In genomic region chr9:112434487-112434886, GRCh38 we compare ENCODE assay signal across 38 cellular contexts.
"Had no signal": no experiment of that assay in that cellular context is flagged by ENCODE, and none has a peak within 500 bp of the region (broad histone marks: within the 10 kb centered on the region; RNA-seq: fewer than 3 reads in every experiment).

No MANE protein-coding gene starts in this region.

- H3K27me3 ChIP-seq: ascending aorta, cardiac muscle cell, MG63, Peyer's patch, SJSA1 had no signal

- H3K4me3 Mint-ChIP-seq: activated CD4-positive, alpha-beta T cell treated with anti-CD3 and anti-CD28 coated beads for 36 hours; activated CD4-positive, alpha-beta T cell treated with anti-CD3 and anti-CD28 coated beads, Interleukin-2, amount 10 ng/mL, durations not matched to agents 7 days and 5 days; activated CD8-positive, alpha-beta T cell treated with anti-CD3 and anti-CD28 coated beads, Interleukin-2, amount 10 ng/mL, durations not matched to agents 7 days and 5 days; activated naive CD4-positive, alpha-beta T cell treated with anti-CD3 and anti-CD28 coated beads, Interleukin-2, amount 50 U/mL, for 24 hours; activated naive CD8-positive, alpha-beta T cell treated with anti-CD3 and anti-CD28 coated beads, Interleukin-2, amount 10 ng/mL, durations not matched to agents 7 days and 5 days; activated T-cell treated with anti-CD3 and anti-CD28 coated beads, Interleukin-2, amount 50 U/mL, for 24 hours; central memory CD8-positive, alpha-beta T cell; T-helper 1 cell treated with Interleukin-12 subunit alpha and Interleukin-12 subunit beta and Interleukin-4 antibody, amounts not matched to agents 30 μg/mL and 1 μg/mL, for 36 hours; T-helper 2 cell treated with Interferon-gamma antibody and Interleukin-4, amounts not matched to agents 5 μg/mL and 100 μg/mL, for 36 hours; WTC11 had no signal

- H3K4me2 ChIP-seq: SK-N-SH had no signal

- H3K36me3 ChIP-seq: SJSA1 had no signal

- H3K27ac Mint-ChIP-seq: activated CD4-positive, alpha-beta T cell treated with anti-CD3 and anti-CD28 coated beads for 36 hours; activated CD4-positive, alpha-beta T cell treated with anti-CD3 and anti-CD28 coated beads, Interleukin-2, amount 10 ng/mL, durations not matched to agents 7 days and 5 days; activated CD8-positive, alpha-beta T cell treated with anti-CD3 and anti-CD28 coated beads, Interleukin-2, amount 10 ng/mL, durations not matched to agents 7 days and 5 days; activated naive CD4-positive, alpha-beta T cell treated with anti-CD3 and anti-CD28 coated beads, Interleukin-2, amount 50 U/mL, for 24 hours; activated naive CD8-positive, alpha-beta T cell treated with anti-CD3 and anti-CD28 coated beads, Interleukin-2, amount 10 ng/mL, durations not matched to agents 7 days and 5 days; activated T-cell treated with anti-CD3 and anti-CD28 coated beads, Interleukin-2, amount 50 U/mL, for 24 hours; activated T-helper 2 cell treated with anti-CD3 and anti-CD28 coated beads, Interferon-gamma antibody, Interleukin-2, Interleukin-4, amounts not matched to agents 10 μg/mL and 5 μg/mL and 100 μg/mL, durations not matched to agents 14 hours and 24 hours and 36 hours; T-helper 1 cell treated with Interleukin-12 subunit alpha and Interleukin-12 subunit beta and Interleukin-4 antibody, amounts not matched to agents 30 μg/mL and 1 μg/mL, for 36 hours; T-helper 2 cell treated with Interferon-gamma antibody and Interleukin-4, amounts not matched to agents 5 μg/mL and 100 μg/mL, for 36 hours; WTC11 had no signal

- H3K27ac ChIP-seq: ascending aorta, cardiac muscle cell, Peyer's patch, SJSA1 had no signal

- DNase-seq: activated CD4-positive, alpha-beta T cell treated with anti-CD3 and anti-CD28 coated beads for 36 hours; activated CD4-positive, alpha-beta T cell treated with anti-CD3 and anti-CD28 coated beads, Interleukin-2, amount 10 ng/mL, durations not matched to agents 7 days and 5 days; activated CD4-positive, alpha-beta T cell treated with anti-CD3 and anti-CD28 coated beads, Interleukin-2, amount 50 U/mL, for 48 hours; activated CD8-positive, alpha-beta T cell treated with anti-CD3 and anti-CD28 coated beads, Interleukin-2, amount 10 ng/mL, durations not matched to agents 7 days and 5 days; activated gamma-delta T cell; activated naive CD4-positive, alpha-beta T cell treated with Interleukin-2 at 50 U/mL for 16 hours; activated naive CD8-positive, alpha-beta T cell treated with anti-CD3 and anti-CD28 coated beads, Interleukin-2, amount 10 ng/mL, durations not matched to agents 7 days and 5 days; activated T-cell treated with anti-CD3 and anti-CD28 coated beads, Interleukin-2, amount 50 U/mL, for 24 hours; amygdala; Karpas-422; KBM-7; MG63; NCI-H1048; NCI-H1105 treated with DMSO at 0.1 percent for 48 hours; NCI-H1436; NCI-H1694; NCI-H2029; NCI-H2107; NCI-H226; NCI-H446 treated with DMSO at 0.1 percent for 48 hours; NCI-H524; NCI-H69; NCI-H82; NK-92 treated with Interleukin-12 subunit alpha and Interleukin-12 subunit beta, amount 100 ng/mL, for 24 hours; PC-3; Peyer's patch; RPMI8226; SHP77 treated with DMSO at 0.1 percent for 48 hours; SK-N-SH had no signal

- H3K36me3 Mint-ChIP-seq: WTC11 had no signal

- H3K4me3 ChIP-seq: ascending aorta, cardiac muscle cell, MG63, Peyer's patch, SJSA1 had no signal

- H3K9me3 Mint-ChIP-seq: activated CD4-positive, alpha-beta T cell treated with anti-CD3 and anti-CD28 coated beads, Interleukin-2, amount 10 ng/mL, durations not matched to agents 7 days and 5 days; activated naive CD4-positive, alpha-beta T cell treated with anti-CD3 and anti-CD28 coated beads, Interleukin-2, amount 50 U/mL, for 24 hours; activated naive CD8-positive, alpha-beta T cell treated with anti-CD3 and anti-CD28 coated beads, Interleukin-2, amount 10 ng/mL, durations not matched to agents 7 days and 5 days; activated T-cell treated with anti-CD3 and anti-CD28 coated beads, Interleukin-2, amount 50 U/mL, for 24 hours; activated T-helper 2 cell treated with anti-CD3 and anti-CD28 coated beads, Interferon-gamma antibody, Interleukin-2, Interleukin-4, amounts not matched to agents 10 μg/mL and 5 μg/mL and 100 μg/mL, durations not matched to agents 14 hours and 24 hours and 36 hours; central memory CD8-positive, alpha-beta T cell; T-helper 1 cell treated with Interleukin-12 subunit alpha and Interleukin-12 subunit beta and Interleukin-4 antibody, amounts not matched to agents 30 μg/mL and 1 μg/mL, for 36 hours; T-helper 2 cell treated with Interferon-gamma antibody and Interleukin-4, amounts not matched to agents 5 μg/mL and 100 μg/mL, for 36 hours; WTC11 had no signal

- H3K4me1 ChIP-seq: ascending aorta, Peyer's patch, SJSA1 had no signal

- H3K27me3 Mint-ChIP-seq: activated CD4-positive, alpha-beta T cell treated with anti-CD3 and anti-CD28 coated beads for 36 hours; activated CD4-positive, alpha-beta T cell treated with anti-CD3 and anti-CD28 coated beads, Interleukin-2, amount 10 ng/mL, durations not matched to agents 7 days and 5 days; activated naive CD4-positive, alpha-beta T cell treated with anti-CD3 and anti-CD28 coated beads, Interleukin-2, amount 50 U/mL, for 24 hours; activated naive CD8-positive, alpha-beta T cell treated with anti-CD3 and anti-CD28 coated beads, Interleukin-2, amount 10 ng/mL, durations not matched to agents 7 days and 5 days; activated T-cell treated with anti-CD3 and anti-CD28 coated beads, Interleukin-2, amount 50 U/mL, for 24 hours; central memory CD8-positive, alpha-beta T cell had no signal

- H3K9me3 ChIP-seq: ascending aorta, MG63, Peyer's patch, SJSA1, SK-N-SH had no signal

- H3K4me1 Mint-ChIP-seq: activated CD4-positive, alpha-beta T cell treated with anti-CD3 and anti-CD28 coated beads for 36 hours; activated CD4-positive, alpha-beta T cell treated with anti-CD3 and anti-CD28 coated beads, Interleukin-2, amount 10 ng/mL, durations not matched to agents 7 days and 5 days; activated naive CD4-positive, alpha-beta T cell treated with anti-CD3 and anti-CD28 coated beads, Interleukin-2, amount 50 U/mL, for 24 hours; central memory CD8-positive, alpha-beta T cell; WTC11 had no signal
